In the genomic region with DNA sequence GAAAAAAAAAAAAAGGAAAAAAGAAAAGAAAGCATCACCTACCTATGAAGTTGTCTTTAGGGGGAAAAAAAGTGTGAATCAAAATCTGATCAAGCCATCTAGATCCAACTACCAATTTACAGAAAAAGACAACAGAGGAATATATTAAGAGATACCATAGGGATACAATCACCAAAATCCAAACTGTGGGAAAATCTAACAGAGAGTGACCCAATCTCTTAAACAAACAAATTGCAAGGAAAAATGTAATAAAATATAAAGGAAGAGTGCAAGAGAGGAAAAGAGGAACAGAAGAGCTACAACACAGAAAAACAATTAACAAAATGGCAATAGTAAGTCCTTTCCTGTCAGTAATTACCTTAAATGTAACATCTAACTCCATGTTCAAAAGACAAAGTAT, we compare ENCODE assay signal across 2 cellular contexts.
TF ChIP-seq lines count a peak whose summit lies in the region.

No MANE protein-coding gene starts in this region.

TF ChIP-seq in HepG2, 621 proteins besides CTCF, POLR2A, EP300 and RAD21:
- TF ChIP-seq MAZ (IDR thresholded peaks at IDR 0.05; ENCODE audit: borderline replicate concordance, low read depth, low read length) (no peak), MAZ (CRISPR knock-in tag; IDR thresholded peaks at IDR 0.05; ENCODE audit: low read depth) (no peak), PCBP1 (IDR thresholded peaks at IDR 0.05; ENCODE audit: borderline replicate concordance, low read depth, low read length) (no peak), SKI (IDR thresholded peaks at IDR 0.05; ENCODE audit: partially characterized antibody) (no peak)

TF ChIP-seq in endothelial cell of umbilical vein, 7 proteins besides CTCF, POLR2A, EP300 and RAD21:
- TF ChIP-seq GATA2 (IDR thresholded peaks at IDR 0.05; ENCODE audit: insufficient read depth, insufficient read length, low read depth, low read length) (no peak), EZH2 (IDR thresholded peaks at IDR 0.05; ENCODE audit: borderline replicate concordance, low read depth, low read length, severe bottlenecking) (no peak), MYC (IDR thresholded peaks at IDR 0.05; ENCODE audit: low read depth, low read length) (no peak), FOS (IDR thresholded peaks at IDR 0.05; ENCODE audit: borderline replicate concordance, insufficient read depth, low read length) (no peak), JUN (IDR thresholded peaks at IDR 0.05; ENCODE audit: borderline replicate concordance, insufficient read depth, insufficient read length, low read depth) (no peak), POLR2AphosphoS5 (IDR thresholded peaks at IDR 0.05; ENCODE audit: insufficient read depth, low read depth, low read length) (no peak)
- TF ChIP-seq, protein P1, sequence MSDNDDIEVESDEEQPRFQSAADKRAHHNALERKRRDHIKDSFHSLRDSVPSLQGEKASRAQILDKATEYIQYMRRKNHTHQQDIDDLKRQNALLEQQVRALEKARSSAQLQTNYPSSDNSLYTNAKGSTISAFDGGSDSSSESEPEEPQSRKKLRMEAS (IDR thresholded peaks at IDR 0.05; ENCODE audit: insufficient read depth, insufficient read length): no peak
TF ChIP-seq in endothelial cell of umbilical vein: peak in this region for 0.
